ENCODE assay signal across 13 cellular contexts in genomic region chr16:87178177-87178863, GRCh38.
DNase-seq lines count a peak whose midpoint lies in the region; ATAC-seq and TF ChIP-seq lines count a peak whose summit lies in the region.
"Had no signal": no experiment of that assay in that cellular context is flagged by ENCODE, and none has a peak within 500 bp of the region (broad histone marks: within the 10 kb centered on the region; RNA-seq: fewer than 3 reads in every experiment).

No MANE protein-coding gene starts in this region.

- intact Hi-C loops in body of pancreas (cut with DNase I) = no loop called here
- intact Hi-C loops in spleen (cut with DNase I; ENCODE audit: low total_unique reads) = no loop called here

- WGBS in body of pancreas, 2 donors = 45 to 52% methylated on average over 13 to 14 of the region's 14 CpGs
- WGBS in spleen, 5 donors = 36 to 47% (median 45%) methylated on average over 13 to 14 of the region's 14 CpGs

- H3K27ac Mint-ChIP-seq in glutamatergic neuron (ENCODE audit: unreplicated experiment) = no peak overlapping the region
- peak overlapping the region; percentile 74 for H3K27ac Mint-ChIP-seq in mesothelial cell of epicardium
- no peak overlapping the region for H3K27ac Mint-ChIP-seq in progenitor cell of endocrine pancreas
- H3K27ac Mint-ChIP-seq: activated CD8-positive, alpha-beta memory T cell treated with anti-CD3 and anti-CD28 coated beads, Interleukin-2, amount 10 ng/mL, durations not matched to agents 7 days and 5 days had no signal

- H3K9me3 ChIP-seq in RWPE2 (ENCODE audit: severe bottlenecking) = no peaks in the 10 kb centered on the region
- no peaks in the 10 kb centered on the region for H3K9me3 ChIP-seq in body of pancreas
- no peaks in the 10 kb centered on the region for H3K9me3 ChIP-seq in spleen
- H3K9me3 ChIP-seq: BE2C, pancreas had no signal

- H3K27ac ChIP-seq in RWPE2 (ENCODE audit: poor library complexity, severe bottlenecking) (peak overlapping the region; percentile 52), body of pancreas (no peak overlapping the region), spleen (no peak overlapping the region)
- H3K27ac ChIP-seq: pancreas had no signal

- H3K4me3 Mint-ChIP-seq in glutamatergic neuron (ENCODE audit: unreplicated experiment) = no peak overlapping the region
- H3K4me3 Mint-ChIP-seq in mesothelial cell of epicardium = peak overlapping the region; percentile 12
- no peak overlapping the region for H3K4me3 Mint-ChIP-seq in progenitor cell of endocrine pancreas (ENCODE audit: low read depth)
- H3K4me3 Mint-ChIP-seq: activated CD8-positive, alpha-beta memory T cell treated with anti-CD3 and anti-CD28 coated beads, Interleukin-2, amount 10 ng/mL, durations not matched to agents 7 days and 5 days had no signal

- H3K27me3 Mint-ChIP-seq in glutamatergic neuron (ENCODE audit: unreplicated experiment) (no peaks in the 10 kb centered on the region), mesothelial cell of epicardium (ENCODE audit: low read depth) (peaks cover 3% of the 10 kb centered on the region), progenitor cell of endocrine pancreas (peaks cover 21% of the 10 kb centered on the region)
- H3K27me3 Mint-ChIP-seq: activated CD8-positive, alpha-beta memory T cell treated with anti-CD3 and anti-CD28 coated beads, Interleukin-2, amount 10 ng/mL, durations not matched to agents 7 days and 5 days had no signal

- TF ChIP-seq POLR2A in body of pancreas (IDR thresholded peaks at IDR 0.05) (no peak), spleen (IDR thresholded peaks at IDR 0.05) (no peak)

- peaks cover 5% of the 10 kb centered on the region for H3K9me3 Mint-ChIP-seq in glutamatergic neuron (ENCODE audit: unreplicated experiment)
- no peaks in the 10 kb centered on the region for H3K9me3 Mint-ChIP-seq in mesothelial cell of epicardium
- H3K9me3 Mint-ChIP-seq in progenitor cell of endocrine pancreas (ENCODE audit: low read depth) = no peaks in the 10 kb centered on the region

- H3K4me1 ChIP-seq in RWPE2 (ENCODE audit: insufficient read depth, poor library complexity, severe bottlenecking) (peaks cover 17% of the 10 kb centered on the region), body of pancreas (no peaks in the 10 kb centered on the region), spleen (peaks cover 0 to 21% (median 7%) of the 10 kb centered on the region in 6 donors)
- H3K4me1 ChIP-seq: BE2C, pancreas had no signal

- H3K4me3 ChIP-seq in AG10803 (ENCODE audit: low read length) = no peak overlapping the region
- no peak overlapping the region for H3K4me3 ChIP-seq in RWPE2 (ENCODE audit: severe bottlenecking)
- no peak overlapping the region for H3K4me3 ChIP-seq in body of pancreas
- H3K4me3 ChIP-seq in spleen = no peak overlapping the region
- H3K4me3 ChIP-seq: pancreas had no signal

- TF ChIP-seq CTCF in AG10803 (conservative IDR thresholded peaks at IDR 0.05; ENCODE audit: low read length) (peak; percentile 19; the same call in 1 of the 2 replicates), RWPE2 (IDR thresholded peaks at IDR 0.05; ENCODE audit: poor library complexity, severe bottlenecking) (no peak), glutamatergic neuron (IDR thresholded peaks at IDR 0.05; ENCODE audit: partially characterized antibody, unreplicated experiment) (no peak), mesothelial cell of epicardium (IDR thresholded peaks at IDR 0.05; ENCODE audit: unreplicated experiment) (no peak), body of pancreas (IDR thresholded peaks at IDR 0.05) (no peak), spleen (IDR thresholded peaks at IDR 0.05 in 8 of 11, conservative IDR thresholded peaks at IDR 0.05 in 3 of 11) (no peak), progenitor cell of endocrine pancreas (IDR thresholded peaks at IDR 0.05; ENCODE audit: unreplicated experiment) (no peak)

- ATAC-seq in RWPE2 (ENCODE audit: low read depth) (no peak), body of pancreas (no peak)
- ATAC-seq: activated CD8-positive, alpha-beta memory T cell treated with anti-CD3 and anti-CD28 coated beads, Interleukin-2, amount 10 ng/mL, durations not matched to agents 7 days and 5 days had no signal

- peaks cover 10% of the 10 kb centered on the region for H3K4me1 Mint-ChIP-seq in glutamatergic neuron (ENCODE audit: low read depth, unreplicated experiment)
- peaks cover 18% of the 10 kb centered on the region for H3K4me1 Mint-ChIP-seq in mesothelial cell of epicardium
- no peaks in the 10 kb centered on the region for H3K4me1 Mint-ChIP-seq in progenitor cell of endocrine pancreas (ENCODE audit: low read depth)
- H3K4me1 Mint-ChIP-seq: activated CD8-positive, alpha-beta memory T cell treated with anti-CD3 and anti-CD28 coated beads, Interleukin-2, amount 10 ng/mL, durations not matched to agents 7 days and 5 days had no signal

- DNase-seq in AG10803 (ENCODE audit: low read depth) = peak; percentile 23
- no peak for DNase-seq in RWPE2 (ENCODE audit: low spot score)
- peak; percentile 43 for DNase-seq in glutamatergic neuron
- DNase-seq in mesothelial cell of epicardium (ENCODE audit: low spot score in 2 of 2, unreplicated experiment in 2 of 2) = no peak
- no peak for DNase-seq in body of pancreas
- no peak for DNase-seq in hippocampal formation (lab: John Stamatoyannopoulos, UW)
- DNase-seq in spleen = no peak
- DNase-seq in progenitor cell of endocrine pancreas (ENCODE audit: low spot score, unreplicated experiment) = no peak
- DNase-seq: activated CD8-positive, alpha-beta memory T cell treated with anti-CD3 and anti-CD28 coated beads, Interleukin-2, amount 10 ng/mL, durations not matched to agents 7 days and 5 days; amygdala; BE2C; NCI-H1417 treated with DMSO at 0.1 percent for 48 hours; pancreas had no signal

- H3K27me3 ChIP-seq in RWPE2 (ENCODE audit: insufficient read depth, poor library complexity, severe bottlenecking) (no peaks in the 10 kb centered on the region), body of pancreas (no peaks in the 10 kb centered on the region), spleen (replicated peaks in 1 of 7) (peaks cover 0 to 40% (median 0%) of the 10 kb centered on the region in 7 donors)
- H3K27me3 ChIP-seq: pancreas had no signal

- H3K36me3 Mint-ChIP-seq in glutamatergic neuron (ENCODE audit: unreplicated experiment) = no peaks in the 10 kb centered on the region
- no peaks in the 10 kb centered on the region for H3K36me3 Mint-ChIP-seq in mesothelial cell of epicardium
- H3K36me3 Mint-ChIP-seq in progenitor cell of endocrine pancreas (ENCODE audit: insufficient read depth) = no peaks in the 10 kb centered on the region
- H3K36me3 Mint-ChIP-seq: activated CD8-positive, alpha-beta memory T cell treated with anti-CD3 and anti-CD28 coated beads, Interleukin-2, amount 10 ng/mL, durations not matched to agents 7 days and 5 days had no signal

- no peaks in the 10 kb centered on the region for H3K36me3 ChIP-seq in RWPE2 (ENCODE audit: low read depth)
- no peaks in the 10 kb centered on the region for H3K36me3 ChIP-seq in body of pancreas (replicated peaks in 1 of 2; ENCODE audit: insufficient read depth in 1 of 2, low read depth in 2 of 2)
- no peaks in the 10 kb centered on the region for H3K36me3 ChIP-seq in spleen
- H3K36me3 ChIP-seq: BE2C, pancreas had no signal

Comparison
In these comparisons a context has a peak if more than half of its experiments do, and no peak if none do; other contexts are left out.
1. DNase-seq: peak in AG10803 (single experiment) and glutamatergic neuron (single experiment); none in RWPE2 (single experiment), mesothelial cell of epicardium (0 of 2), body of pancreas (0 of 4), hippocampal formation (0 of 2), spleen (single experiment) and progenitor cell of endocrine pancreas (single experiment).